Comparison of ENCODE assay signal across 8 cellular contexts in the genomic region with DNA sequence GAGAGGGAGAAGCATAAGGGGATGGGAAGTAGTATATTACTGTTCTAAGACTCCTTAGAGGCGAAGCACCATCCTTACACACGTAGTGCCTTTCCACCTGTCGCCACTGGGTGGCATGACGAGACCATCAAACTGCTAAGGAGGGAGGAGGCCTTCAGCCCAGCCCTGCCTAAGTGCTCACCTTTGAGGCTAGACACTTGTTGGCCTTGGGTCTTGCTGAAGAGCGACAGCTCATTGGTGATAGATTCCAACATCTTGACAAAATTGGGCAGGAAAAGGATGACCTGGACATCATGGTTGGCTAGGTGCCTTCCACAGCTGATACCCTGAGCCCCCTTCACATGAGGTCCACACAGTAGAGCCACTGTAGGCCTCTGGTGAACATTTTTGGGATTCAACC. TPM values are rescaled to one million over a fixed set of nuclear protein-coding genes. Genes with fewer than 3 reads are reported as not detected.
DNase-seq lines count a peak whose midpoint lies in the region; ATAC-seq and TF ChIP-seq lines count a peak whose summit lies in the region.

No MANE protein-coding gene starts in this region.

- no peak overlapping the region for H2AK5ac ChIP-seq in trophoblast cell (ENCODE audit: low read length)

- H3K4me3 Mint-ChIP-seq in activated T-helper 2 cell treated with anti-CD3 and anti-CD28 coated beads, Interferon-gamma antibody, Interleukin-2, Interleukin-4, amounts not matched to agents 10 μg/mL and 5 μg/mL and 100 μg/mL, durations not matched to agents 14 hours and 24 hours and 36 hours (ENCODE audit: low read depth) = no peak overlapping the region

- no peak overlapping the region for H2BK5ac ChIP-seq in trophoblast cell (ENCODE audit: low read depth, low read length, poor library complexity)

- H4K12ac ChIP-seq in trophoblast cell (ENCODE audit: low read depth, low read length) = no peak overlapping the region

- no peak overlapping the region for H4K8ac ChIP-seq in trophoblast cell (ENCODE audit: low read depth, low read length)

- H3K4me1 Mint-ChIP-seq in activated T-helper 2 cell treated with anti-CD3 and anti-CD28 coated beads, Interferon-gamma antibody, Interleukin-2, Interleukin-4, amounts not matched to agents 10 μg/mL and 5 μg/mL and 100 μg/mL, durations not matched to agents 14 hours and 24 hours and 36 hours (ENCODE audit: low read depth) = no peaks in the 10 kb centered on the region

- H3K4me1 ChIP-seq in RWPE2 (ENCODE audit: insufficient read depth, poor library complexity, severe bottlenecking) = no peaks in the 10 kb centered on the region
- no peaks in the 10 kb centered on the region for H3K4me1 ChIP-seq in foreskin keratinocyte
- H3K4me1 ChIP-seq in trophoblast cell (ENCODE audit: control insufficient read depth in 1 of 2, insufficient read depth in 2 of 2, low read length in 2 of 2) = no peaks in the 10 kb centered on the region
- H3K4me1 ChIP-seq in upper lobe of right lung = no peaks in the 10 kb centered on the region

- H2BK120ac ChIP-seq in trophoblast cell (ENCODE audit: insufficient read depth, low read length, poor library complexity) = no peak overlapping the region

- DNase-seq in Daoy (ENCODE audit: low read depth) (peak; percentile 74), RWPE2 (ENCODE audit: low spot score) (peak; percentile 73), foreskin keratinocyte (peak in 1 of 2 donors; percentile 34), trophoblast cell (peak; percentile 65 to 91), upper lobe of right lung (peak; percentile 76), NCI-H2107 treated with DMSO at 0.1 percent for 48 hours (lab: John Stamatoyannopoulos, UW; ENCODE audit: unreplicated experiment) (no peak)
- peak; percentile 61 for DNase-seq in activated T-helper 2 cell treated with anti-CD3 and anti-CD28 coated beads, Interferon-gamma antibody, Interleukin-2, Interleukin-4, amounts not matched to agents 10 μg/mL and 5 μg/mL and 100 μg/mL, durations not matched to agents 14 hours and 24 hours and 36 hours (ENCODE audit: low spot score)

- H3K18ac ChIP-seq in trophoblast cell (ENCODE audit: low read length) = no peak overlapping the region

- H3K23ac ChIP-seq in trophoblast cell (ENCODE audit: low read length) = no peak overlapping the region

- TF ChIP-seq CTCF in RWPE2 (IDR thresholded peaks at IDR 0.05; ENCODE audit: poor library complexity, severe bottlenecking) = peak; percentile 98
- TF ChIP-seq CTCF in foreskin keratinocyte (conservative IDR thresholded peaks at IDR 0.05) = peak; percentile 93
- peak; percentile 90 for TF ChIP-seq CTCF in upper lobe of right lung (IDR thresholded peaks at IDR 0.05)

- no peaks in the 10 kb centered on the region for H3K79me1 ChIP-seq in trophoblast cell (ENCODE audit: low read length)

- H3K4ac ChIP-seq in trophoblast cell (ENCODE audit: low read depth, low read length) = no peak overlapping the region

- H3K27ac ChIP-seq in RWPE2 (ENCODE audit: poor library complexity, severe bottlenecking) (no peak overlapping the region), foreskin keratinocyte (no peak overlapping the region), trophoblast cell (ENCODE audit: low read depth, low read length) (no peak overlapping the region), upper lobe of right lung (no peak overlapping the region)

- H3K36me3 Mint-ChIP-seq in activated T-helper 2 cell treated with anti-CD3 and anti-CD28 coated beads, Interferon-gamma antibody, Interleukin-2, Interleukin-4, amounts not matched to agents 10 μg/mL and 5 μg/mL and 100 μg/mL, durations not matched to agents 14 hours and 24 hours and 36 hours (ENCODE audit: low read depth) = peaks cover 52% of the 10 kb centered on the region

- H2BK12ac ChIP-seq in trophoblast cell (ENCODE audit: low read length) = no peak overlapping the region

- H3K27me3 ChIP-seq in RWPE2 (ENCODE audit: insufficient read depth, poor library complexity, severe bottlenecking) (no peaks in the 10 kb centered on the region), foreskin keratinocyte (no peaks in the 10 kb centered on the region), trophoblast cell (ENCODE audit: insufficient read depth, low read length) (no peaks in the 10 kb centered on the region), upper lobe of right lung (no peaks in the 10 kb centered on the region)

- H3K14ac ChIP-seq in trophoblast cell (ENCODE audit: low read length) = no peak overlapping the region

- H3K4me3 ChIP-seq in RWPE2 (ENCODE audit: severe bottlenecking) (no peak overlapping the region), trophoblast cell (ENCODE audit: low read depth, low read length) (no peak overlapping the region), upper lobe of right lung (no peak overlapping the region)

- H3K4me2 ChIP-seq in trophoblast cell (ENCODE audit: low read length) = no peak overlapping the region

- no peak overlapping the region for H3K27ac Mint-ChIP-seq in activated T-helper 2 cell treated with anti-CD3 and anti-CD28 coated beads, Interferon-gamma antibody, Interleukin-2, Interleukin-4, amounts not matched to agents 10 μg/mL and 5 μg/mL and 100 μg/mL, durations not matched to agents 14 hours and 24 hours and 36 hours

- no peaks in the 10 kb centered on the region for H3K79me2 ChIP-seq in trophoblast cell (ENCODE audit: control insufficient read depth, insufficient read depth, low read length, poor library complexity)

- WGBS in trophoblast cell (ENCODE audit: extremely low coverage, insufficient coverage, insufficient read length) = no CpG with 5 or more reads among the region's 5 CpGs

- H3K9me3 ChIP-seq in RWPE2 (ENCODE audit: severe bottlenecking) (no peaks in the 10 kb centered on the region), trophoblast cell (ENCODE audit: insufficient read depth, low read depth, low read length) (no peaks in the 10 kb centered on the region), upper lobe of right lung (no peaks in the 10 kb centered on the region)

- H3K27me3 Mint-ChIP-seq in activated T-helper 2 cell treated with anti-CD3 and anti-CD28 coated beads, Interferon-gamma antibody, Interleukin-2, Interleukin-4, amounts not matched to agents 10 μg/mL and 5 μg/mL and 100 μg/mL, durations not matched to agents 14 hours and 24 hours and 36 hours (ENCODE audit: low read depth) = no peaks in the 10 kb centered on the region

- H2AFZ ChIP-seq in trophoblast cell (ENCODE audit: insufficient read depth, low read length, poor library complexity) = no peak overlapping the region

- H4K91ac ChIP-seq in trophoblast cell (ENCODE audit: low read depth, low read length) = no peak overlapping the region

- no peak overlapping the region for H3K9ac ChIP-seq in trophoblast cell (ENCODE audit: low read length)

- intact Hi-C loops in activated T-helper 2 cell treated with anti-CD3 and anti-CD28 coated beads, Interferon-gamma antibody, Interleukin-2, Interleukin-4, amounts not matched to agents 10 μg/mL and 5 μg/mL and 100 μg/mL, durations not matched to agents 14 hours and 24 hours and 36 hours (cut with micrococcal nuclease) = loop anchor here (1.0 to 5.0 kb wide), 2 partner anchors 134 to 317 kb away; no protein-coding TSS in a partner anchor
- intact Hi-C loops in upper lobe of right lung (cut with DNase I) = loop anchor here (5.0 kb wide), 1 partner anchor 132 kb away; no protein-coding TSS in a partner anchor

- ATAC-seq in HG03342 (IDR thresholded peaks at IDR 0.05; ENCODE audit: unreplicated experiment) (peak; percentile 57), RWPE2 (ENCODE audit: low read depth) (peak; percentile 70), foreskin keratinocyte (peak; percentile 70), upper lobe of right lung (peak; percentile 88)

- peaks cover 54% of the 10 kb centered on the region for H3K36me3 ChIP-seq in RWPE2 (ENCODE audit: low read depth)
- peaks cover 41 to 60% of the 10 kb centered on the region in 2 experiments for H3K36me3 ChIP-seq in trophoblast cell (ENCODE audit: control insufficient read depth in 1 of 2, insufficient read depth in 2 of 2, low read length in 2 of 2)
- peaks cover 92% of the 10 kb centered on the region for H3K36me3 ChIP-seq in upper lobe of right lung

- no peaks in the 10 kb centered on the region for H3K9me3 Mint-ChIP-seq in activated T-helper 2 cell treated with anti-CD3 and anti-CD28 coated beads, Interferon-gamma antibody, Interleukin-2, Interleukin-4, amounts not matched to agents 10 μg/mL and 5 μg/mL and 100 μg/mL, durations not matched to agents 14 hours and 24 hours and 36 hours

RNA-seq across cellular contexts. Expression of gene CLK3, which starts 19.6 kb away (rescaled TPM):
- total RNA-seq in Daoy (2014; rRNA removed; shearing (Covaris generic)) = 55.2 and 57.4 TPM in 2 replicates
- 119 and 122 TPM in 2 replicates for total RNA-seq in activated T-helper 2 cell treated with anti-CD3 and anti-CD28 coated beads, Interferon-gamma antibody, Interleukin-2, Interleukin-4, amounts not matched to agents 10 μg/mL and 5 μg/mL and 100 μg/mL, durations not matched to agents 14 hours and 24 hours and 36 hours
- total RNA-seq in foreskin keratinocyte (51.9 and 60.4 TPM in 2 replicates), upper lobe of right lung (72.9 TPM)
- polyA plus RNA-seq in foreskin keratinocyte = 41.7 and 48.1 TPM in 2 replicates
- 68.1 and 72.0 TPM in 2 replicates for polyA plus RNA-seq in trophoblast cell (2013)
